Comparison of ENCODE assay signal across 13 cellular contexts in the genomic region with DNA sequence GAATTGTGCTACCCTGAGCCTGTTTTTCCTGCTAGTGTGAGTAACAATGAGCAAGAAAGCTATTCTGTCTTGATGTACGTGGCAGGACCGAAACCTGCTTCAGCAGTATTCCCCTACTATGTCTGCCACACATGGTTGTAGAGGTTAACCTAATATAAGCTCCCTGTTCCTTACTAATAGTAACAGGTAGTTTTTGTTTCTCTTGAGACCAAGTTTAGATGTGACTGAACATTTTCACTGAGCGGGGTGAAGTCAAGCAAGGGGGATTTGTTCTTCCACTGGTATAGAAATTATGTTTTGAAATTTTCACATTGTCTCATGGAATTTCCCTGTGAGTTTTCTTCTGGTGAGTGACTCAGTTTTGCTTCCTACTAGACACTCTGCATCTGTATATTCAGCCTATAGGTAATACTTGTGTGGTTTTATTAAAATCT. TPM values are rescaled to one million over a fixed set of nuclear protein-coding genes. Genes with fewer than 3 reads are reported as not detected.
DNase-seq lines count a peak whose midpoint lies in the region; ATAC-seq and TF ChIP-seq lines count a peak whose summit lies in the region.
"Had no signal": no experiment of that assay in that cellular context is flagged by ENCODE, and none has a peak within 500 bp of the region (broad histone marks: within the 10 kb centered on the region; RNA-seq: fewer than 3 reads in every experiment).

No MANE protein-coding gene starts in this region.

- ATAC-seq in GM21529 (IDR thresholded peaks at IDR 0.05; ENCODE audit: unreplicated experiment) = peak; percentile 94
- peak; percentile 68 for ATAC-seq in HG03139 (IDR thresholded peaks at IDR 0.05; ENCODE audit: unreplicated experiment)
- ATAC-seq: activated CD8-positive, alpha-beta memory T cell treated with anti-CD3 and anti-CD28 coated beads, Interleukin-2, amount 10 ng/mL, durations not matched to agents 7 days and 5 days; foreskin keratinocyte; SK-N-SH treated with all-trans-retinoic acid at 6 μM for 48 hours had no signal

- H3K27ac ChIP-seq in ovary = no peak overlapping the region
- H3K27ac ChIP-seq in left ventricle myocardium inferior (replicated peaks) = no peak overlapping the region
- H3K27ac ChIP-seq: foreskin keratinocyte had no signal

- no peaks in the 10 kb centered on the region for H3K27me3 Mint-ChIP-seq in stimulated activated naive CD8-positive, alpha-beta T cell treated with anti-CD3 and anti-CD28 coated beads, Interleukin-15, Interleukin-2, amounts not matched to agents 100 ng/mL and 50 ng/mL, for 24 hours
- H3K27me3 Mint-ChIP-seq: activated CD8-positive, alpha-beta memory T cell treated with anti-CD3 and anti-CD28 coated beads, Interleukin-2, amount 10 ng/mL, durations not matched to agents 7 days and 5 days had no signal

- TF ChIP-seq CTCF in ovary (IDR thresholded peaks at IDR 0.05) = no peak
- TF ChIP-seq CTCF in left ventricle myocardium inferior (IDR thresholded peaks at IDR 0.05; ENCODE audit: borderline replicate concordance) = no peak

- H3K27me3 ChIP-seq in ovary (no peaks in the 10 kb centered on the region), left ventricle myocardium inferior (ENCODE audit: low read depth) (no peaks in the 10 kb centered on the region)
- H3K27me3 ChIP-seq: foreskin keratinocyte had no signal

- DNase-seq in stimulated activated CD4-positive, alpha-beta T cell treated with anti-CD3 and anti-CD28 coated beads, Interleukin-4, amount 100 ng/mL, for 24 hours = peak; percentile 8
- no peak for DNase-seq in stimulated activated CD4-positive, alpha-beta T cell treated with anti-CD3 and anti-CD28 coated beads, Interleukin-4, amount 100 ng/mL, for 1 hour
- no peak for DNase-seq in ovary
- DNase-seq in iPS-NIHi7 (ENCODE audit: extremely low spot score) = no peak
- DNase-seq in left ventricle myocardium inferior = no peak
- DNase-seq: activated CD8-positive, alpha-beta memory T cell treated with anti-CD3 and anti-CD28 coated beads, Interleukin-2, amount 10 ng/mL, durations not matched to agents 7 days and 5 days; AML-193; foreskin keratinocyte; mammary epithelial cell had no signal

- no peak overlapping the region for H3K4me3 Mint-ChIP-seq in stimulated activated naive CD8-positive, alpha-beta T cell treated with anti-CD3 and anti-CD28 coated beads, Interleukin-15, Interleukin-2, amounts not matched to agents 100 ng/mL and 50 ng/mL, for 24 hours
- H3K4me3 Mint-ChIP-seq: activated CD8-positive, alpha-beta memory T cell treated with anti-CD3 and anti-CD28 coated beads, Interleukin-2, amount 10 ng/mL, durations not matched to agents 7 days and 5 days had no signal

- H3K36me3 ChIP-seq in ovary (no peaks in the 10 kb centered on the region), left ventricle myocardium inferior (peaks cover 37% of the 10 kb centered on the region)

- H3K36me3 Mint-ChIP-seq in stimulated activated naive CD8-positive, alpha-beta T cell treated with anti-CD3 and anti-CD28 coated beads, Interleukin-15, Interleukin-2, amounts not matched to agents 100 ng/mL and 50 ng/mL, for 24 hours (ENCODE audit: low read depth) = peaks cover 24% of the 10 kb centered on the region

- no peak for TF ChIP-seq POLR2A in ovary (IDR thresholded peaks at IDR 0.05)

- intact Hi-C loops in ovary (cut with DNase I) = no loop called here
- intact Hi-C loops in left ventricle myocardium inferior (cut with micrococcal nuclease) = no loop called here

- H3K9me3 Mint-ChIP-seq in stimulated activated naive CD8-positive, alpha-beta T cell treated with anti-CD3 and anti-CD28 coated beads, Interleukin-15, Interleukin-2, amounts not matched to agents 100 ng/mL and 50 ng/mL, for 24 hours = no peaks in the 10 kb centered on the region

- TF ChIP-seq EP300 in ovary (IDR thresholded peaks at IDR 0.05) = no peak

- peaks cover 8% of the 10 kb centered on the region for H3K4me1 Mint-ChIP-seq in stimulated activated naive CD8-positive, alpha-beta T cell treated with anti-CD3 and anti-CD28 coated beads, Interleukin-15, Interleukin-2, amounts not matched to agents 100 ng/mL and 50 ng/mL, for 24 hours (ENCODE audit: low read depth)
- H3K4me1 Mint-ChIP-seq: activated CD8-positive, alpha-beta memory T cell treated with anti-CD3 and anti-CD28 coated beads, Interleukin-2, amount 10 ng/mL, durations not matched to agents 7 days and 5 days had no signal

- H3K4me1 ChIP-seq in ovary (ENCODE audit: insufficient read depth) (no peaks in the 10 kb centered on the region), left ventricle myocardium inferior (no peaks in the 10 kb centered on the region)
- H3K4me1 ChIP-seq: foreskin keratinocyte had no signal

- 74 to 78% (median 77%) methylated on average over 3 of the region's 3 CpGs for WGBS in ovary, 3 donors

- peak overlapping the region; percentile 55 for H3K27ac Mint-ChIP-seq in stimulated activated naive CD8-positive, alpha-beta T cell treated with anti-CD3 and anti-CD28 coated beads, Interleukin-15, Interleukin-2, amounts not matched to agents 100 ng/mL and 50 ng/mL, for 24 hours
- H3K27ac Mint-ChIP-seq: activated CD8-positive, alpha-beta memory T cell treated with anti-CD3 and anti-CD28 coated beads, Interleukin-2, amount 10 ng/mL, durations not matched to agents 7 days and 5 days had no signal

- H3K9me3 ChIP-seq in ovary (no peaks in the 10 kb centered on the region), left ventricle myocardium inferior (replicated peaks) (no peaks in the 10 kb centered on the region)

- no peak overlapping the region for H3K4me3 ChIP-seq in ovary
- no peak overlapping the region for H3K4me3 ChIP-seq in left ventricle myocardium inferior

RNA-seq across cellular contexts. Expression of a gene that starts 37.3 kb away (rescaled TPM):
- total RNA-seq in ovary (10 to 100 TPM; 17.7 to 28.3 (median 25.4) TPM), left ventricle myocardium inferior (11.1 TPM)
- 10 to 100 TPM; 26.3 to 28.2 TPM for polyA plus RNA-seq in ovary
